8 cellular contexts compared by ENCODE assay signal in the genomic region with DNA sequence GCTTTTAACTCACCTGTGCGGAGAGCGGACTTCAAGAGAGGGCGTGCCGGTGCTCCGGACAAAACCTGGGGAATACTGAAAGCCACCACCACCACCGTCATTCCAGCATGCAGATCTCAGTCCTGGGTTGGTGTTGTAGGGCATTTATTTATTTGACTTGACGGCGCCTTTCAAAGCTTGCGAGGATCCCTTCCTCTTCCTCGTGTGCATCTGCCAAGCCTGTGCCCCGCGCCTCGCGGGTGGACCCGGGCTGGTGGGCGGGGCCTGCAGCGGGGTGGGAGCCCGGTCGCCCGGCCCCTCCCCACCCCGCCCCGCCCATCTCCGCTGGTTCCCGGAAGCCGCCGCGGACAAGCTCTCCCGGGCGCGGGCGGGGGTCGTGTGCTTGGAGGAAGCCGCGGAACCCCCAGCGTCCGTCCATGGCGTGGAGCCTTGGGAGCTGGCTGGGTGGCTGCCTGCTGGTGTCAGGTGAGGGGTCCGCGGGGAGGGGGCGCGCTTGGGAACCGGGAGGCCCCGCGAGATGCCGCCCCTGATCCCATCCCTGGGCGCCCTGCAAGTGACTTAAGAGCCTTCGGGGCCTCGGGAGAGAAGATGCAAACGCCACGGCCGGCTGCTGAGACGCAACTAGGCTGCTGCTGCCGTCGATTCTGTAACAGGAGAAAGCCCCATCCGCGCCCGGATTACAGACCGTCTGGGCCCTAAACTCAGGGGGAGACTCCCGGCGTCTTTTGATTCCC. TPM values are rescaled to one million over a fixed set of nuclear protein-coding genes. Genes with fewer than 3 reads are reported as not detected.
DNase-seq lines count a peak whose midpoint lies in the region; FAIRE-seq and TF ChIP-seq lines count a peak whose summit lies in the region.

Gene IL10RB (plus strand): TSS at position 318 of the 734 bp plus-strand sequence. CDS start 99 bp downstream, at position 417.

- peak within 1 kb of the TSS; percentile 76 for H3K9ac ChIP-seq in OCI-LY3 (ENCODE audit: low read length)

- H3K4me3 ChIP-seq in HL-60 (replicated peaks; ENCODE audit: insufficient read depth, low read length): peak within 1 kb of the TSS; percentile 80
- peak within 1 kb of the TSS; percentile 78 for H3K4me3 ChIP-seq in OCI-LY3 (ENCODE audit: low read length)
- peak within 1 kb of the TSS; percentile 89 for H3K4me3 ChIP-seq in mononuclear cell (ENCODE audit: low read length)

- H3K9me3 Mint-ChIP-seq in endothelial cell (ENCODE audit: unreplicated experiment): no peaks in the 10 kb centered on the region

- peak within 1 kb of the TSS; percentile 74 for H3K27ac Mint-ChIP-seq in endothelial cell (ENCODE audit: unreplicated experiment)

- peak within 1 kb of the TSS; percentile 93 for H3K4me3 Mint-ChIP-seq in endothelial cell (ENCODE audit: unreplicated experiment)

- H3K27me3 Mint-ChIP-seq in endothelial cell (ENCODE audit: unreplicated experiment): peaks cover 12% of the 10 kb centered on the region

- H3K9me3 ChIP-seq in OCI-LY3 (ENCODE audit: insufficient read depth, low read length) (no peaks in the 10 kb centered on the region), mononuclear cell (ENCODE audit: low read depth, low read length) (no peaks in the 10 kb centered on the region)

- DNase-seq in AG20443 (ENCODE audit: low spot score) (peak; percentile 98), GM19239 (ENCODE audit: insufficient read length, low spot score) (peak; percentile 63), HL-60 (ENCODE audit: low read depth in 1 of 2, low spot score in 1 of 2) (peak; percentile 75 to 84), activated T-cell treated with anti-CD3 and anti-CD28 coated beads for 1 hour (ENCODE audit: low read depth) (peak; percentile 64), endothelial cell (ENCODE audit: low spot score) (peak; percentile 70)
- peak; percentile 33 to 62 for DNase-seq in stimulated activated CD8-positive, alpha-beta memory T cell treated with anti-CD3 and anti-CD28 coated beads, Interleukin-2, amount 100 ng/mL, for 1 hour (ENCODE audit: low read depth in 2 of 2)

- H3K36me3 ChIP-seq in OCI-LY3 (replicated peaks; ENCODE audit: low read depth, low read length): peaks cover 22% of the 10 kb centered on the region

- H3K36me3 Mint-ChIP-seq in endothelial cell (ENCODE audit: low read depth, unreplicated experiment): peaks cover 21% of the 10 kb centered on the region

- H3K4me1 ChIP-seq in OCI-LY3 (ENCODE audit: low read length) (peaks cover 35% of the 10 kb centered on the region), mononuclear cell (ENCODE audit: insufficient read depth, low read length) (peaks cover 89% of the 10 kb centered on the region)

- H3K27me3 ChIP-seq in HL-60 (ENCODE audit: insufficient read depth, poor library complexity, severe bottlenecking): no peaks in the 10 kb centered on the region
- H3K27me3 ChIP-seq in OCI-LY3 (ENCODE audit: low read depth, low read length): no peaks in the 10 kb centered on the region
- H3K27me3 ChIP-seq in mononuclear cell (ENCODE audit: insufficient read depth, low read length): no peaks in the 10 kb centered on the region

- H3K4me2 ChIP-seq in OCI-LY3 (ENCODE audit: low read length): peak within 1 kb of the TSS; percentile 87

- H4K20me1 ChIP-seq in OCI-LY3 (ENCODE audit: insufficient read depth, low read length): peaks cover 9% of the 10 kb centered on the region; the same call in 1 of the 2 replicates

- peaks cover 23% of the 10 kb centered on the region for H3K4me1 Mint-ChIP-seq in endothelial cell (ENCODE audit: unreplicated experiment)

- peaks cover 12% of the 10 kb centered on the region for H3K79me2 ChIP-seq in OCI-LY3 (ENCODE audit: low read length)

- H2AFZ ChIP-seq in OCI-LY3 (ENCODE audit: low read depth, low read length): no peak within 1 kb of the TSS

- TF ChIP-seq CTCF in HL-60 (IDR thresholded peaks at IDR 0.05; ENCODE audit: insufficient read depth, low read length) (no peak), OCI-LY3 (IDR thresholded peaks at IDR 0.05; ENCODE audit: low read depth, low read length) (no peak), endothelial cell (IDR thresholded peaks at IDR 0.05; ENCODE audit: unreplicated experiment) (no peak)

- FAIRE-seq in GM19239 (lab: Jason Lieb, UNC): peak; percentile 31

- peak within 1 kb of the TSS; percentile 86 for H3K27ac ChIP-seq in HL-60 (replicated peaks)
- H3K27ac ChIP-seq in OCI-LY3 (ENCODE audit: low read length): peak within 1 kb of the TSS; percentile 56

RNA-seq across cellular contexts. Expression of gene IL10RB, which starts in this region (rescaled TPM):
- total RNA-seq in endothelial cell (ENCODE audit: unreplicated experiment) (13.0 TPM), mononuclear cell (18.7 TPM)

Comparison
In these comparisons a context has a peak if more than half of its experiments do, and no peak if none do; other contexts are left out.
1. Peak in every context shown above with its lines: DNase-seq, H3K4me3 ChIP-seq and H3K27ac ChIP-seq.
2. DNase-seq: peak in every context shown above with its lines; median percentile 98 in AG20443; 80 in HL-60; 70 in endothelial cell; 64 in activated T-cell treated with anti-CD3 and anti-CD28 coated beads for 1 hour; 63 in GM19239; 48 in stimulated activated CD8-positive, alpha-beta memory T cell treated with anti-CD3 and anti-CD28 coated beads, Interleukin-2, amount 100 ng/mL, for 1 hour.